1 cellular context compared by ENCODE assay signal in the genomic region with DNA sequence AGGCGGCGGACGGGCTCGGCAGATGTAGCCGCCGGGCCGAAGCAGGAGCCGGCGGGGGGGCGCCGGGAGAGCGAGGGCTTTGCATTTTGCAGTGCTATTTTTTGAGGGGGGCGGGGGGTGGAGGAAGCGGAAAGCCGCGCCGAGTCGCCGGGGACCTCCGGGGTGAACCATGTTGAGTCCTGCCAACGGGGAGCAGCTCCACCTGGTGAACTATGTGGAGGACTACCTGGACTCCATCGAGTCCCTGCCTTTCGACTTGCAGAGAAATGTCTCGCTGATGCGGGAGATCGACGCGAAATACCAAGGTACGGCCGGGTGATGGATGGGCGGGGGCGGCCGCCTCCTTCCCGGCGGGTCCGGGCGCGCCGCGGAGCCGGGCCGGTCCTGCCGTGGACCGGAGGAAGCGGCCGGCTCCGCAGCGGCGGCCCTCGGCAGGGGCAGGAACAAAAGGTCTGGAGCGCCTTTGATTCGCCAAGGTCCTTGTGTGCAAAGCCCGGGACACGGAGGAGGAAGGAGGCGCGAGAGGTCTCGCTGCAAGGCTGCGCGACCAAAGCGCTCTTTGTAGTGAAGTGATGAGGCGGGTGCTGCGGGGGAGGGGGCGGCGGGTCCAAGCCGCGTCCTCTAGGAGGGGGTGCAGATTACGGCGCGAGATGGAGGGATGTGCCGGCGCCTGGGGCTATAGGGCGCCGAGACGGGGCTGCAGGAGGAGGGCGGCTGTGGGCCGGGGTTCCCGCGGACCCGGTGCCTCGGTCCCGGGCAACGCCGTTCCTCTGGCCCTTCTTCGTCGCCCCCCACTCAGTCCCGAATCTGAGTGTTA.
TF ChIP-seq lines count a peak whose summit lies in the region.

No MANE protein-coding gene starts in this region.

TF ChIP-seq in GM23338, 12 proteins besides CTCF, POLR2A, EP300 and RAD21:
- TF ChIP-seq NANOG (IDR thresholded peaks at IDR 0.05; ENCODE audit: borderline replicate concordance) (no peak), STAT1 (IDR thresholded peaks at IDR 0.05; ENCODE audit: unreplicated experiment) (no peak)
